25 cellular contexts compared by ENCODE assay signal in genomic region chr12:40615590-40615989, GRCh38.
"Had no signal": no experiment of that assay in that cellular context is flagged by ENCODE, and none has a peak within 500 bp of the region (broad histone marks: within the 10 kb centered on the region; RNA-seq: fewer than 3 reads in every experiment).

No MANE protein-coding gene starts in this region.

- ATAC-seq: heart right ventricle; left cardiac atrium; left lung; naive thymus-derived CD8-positive, alpha-beta T cell had no signal

- DNase-seq: dermis blood vessel endothelial cell; effector memory CD4-positive, alpha-beta T cell; glutamatergic neuron; heart right ventricle; left cardiac atrium; left lung; mesendoderm; naive thymus-derived CD8-positive, alpha-beta T cell; nephron progenitor cell; nucleus accumbens; sigmoid colon; stimulated activated CD4-positive, alpha-beta T cell treated with anti-CD3 and anti-CD28 coated beads, Interleukin-2, amount 100 ng/mL, for 24 hours; stimulated activated CD4-positive, alpha-beta T cell treated with anti-CD3 and anti-CD28 coated beads, Interleukin-4, amount 100 ng/mL, for 24 hours; stimulated activated naive CD4-positive, alpha-beta T cell treated with Interleukin-2 at 50 U/mL for 16 hours; testis; tibial artery had no signal

- H3K36me3 ChIP-seq: esophagus muscularis mucosa, heart right ventricle, left lung, prostate gland, right atrium auricular region, sigmoid colon, tibial artery had no signal

- H3K27ac Mint-ChIP-seq: naive thymus-derived CD8-positive, alpha-beta T cell; nephron progenitor cell; stimulated activated effector memory CD8-positive, alpha-beta T cell treated with anti-CD3 and anti-CD28 coated beads, Interleukin-12 subunit alpha, Interleukin-12 subunit beta, amount 100 ng/mL, for 72 hours; type B pancreatic cell had no signal

- H3K4me1 ChIP-seq: heart right ventricle, left lung, prostate gland, right atrium auricular region, testis, tibial artery had no signal

- H3K36me3 Mint-ChIP-seq: naive thymus-derived CD8-positive, alpha-beta T cell; stimulated activated effector memory CD8-positive, alpha-beta T cell treated with anti-CD3 and anti-CD28 coated beads, Interleukin-12 subunit alpha, Interleukin-12 subunit beta, amount 100 ng/mL, for 72 hours; type B pancreatic cell had no signal

- FAIRE-seq: endothelial cell of umbilical vein, islet of Langerhans had no signal

- H3K27me3 Mint-ChIP-seq: naive thymus-derived CD8-positive, alpha-beta T cell; type B pancreatic cell had no signal

- H3K27me3 ChIP-seq: esophagus muscularis mucosa, heart right ventricle, left lung, right atrium auricular region, sigmoid colon, testis, tibial artery had no signal

- H3K4me3 Mint-ChIP-seq: naive thymus-derived CD8-positive, alpha-beta T cell; nephron progenitor cell; stimulated activated effector memory CD8-positive, alpha-beta T cell treated with anti-CD3 and anti-CD28 coated beads, Interleukin-12 subunit alpha, Interleukin-12 subunit beta, amount 100 ng/mL, for 72 hours; type B pancreatic cell had no signal

- H3K4me1 Mint-ChIP-seq: naive thymus-derived CD8-positive, alpha-beta T cell; nephron progenitor cell; stimulated activated effector memory CD8-positive, alpha-beta T cell treated with anti-CD3 and anti-CD28 coated beads, Interleukin-12 subunit alpha, Interleukin-12 subunit beta, amount 100 ng/mL, for 72 hours had no signal

- H3K4me3 ChIP-seq: coronary artery, esophagus muscularis mucosa, heart right ventricle, left lung, prostate gland, right atrium auricular region, sigmoid colon, testis, tibial artery had no signal

- H3K27ac ChIP-seq: coronary artery, esophagus muscularis mucosa, foreskin keratinocyte, heart right ventricle, left lung, prostate gland, right atrium auricular region, sigmoid colon, testis, tibial artery had no signal

- H3K9me3 Mint-ChIP-seq: nephron progenitor cell, type B pancreatic cell had no signal

- H3K9me3 ChIP-seq: esophagus muscularis mucosa, heart right ventricle, left lung, prostate gland, right atrium auricular region, sigmoid colon, testis, tibial artery had no signal
